ENCODE assay signal across 1 cellular context in the genomic region with DNA sequence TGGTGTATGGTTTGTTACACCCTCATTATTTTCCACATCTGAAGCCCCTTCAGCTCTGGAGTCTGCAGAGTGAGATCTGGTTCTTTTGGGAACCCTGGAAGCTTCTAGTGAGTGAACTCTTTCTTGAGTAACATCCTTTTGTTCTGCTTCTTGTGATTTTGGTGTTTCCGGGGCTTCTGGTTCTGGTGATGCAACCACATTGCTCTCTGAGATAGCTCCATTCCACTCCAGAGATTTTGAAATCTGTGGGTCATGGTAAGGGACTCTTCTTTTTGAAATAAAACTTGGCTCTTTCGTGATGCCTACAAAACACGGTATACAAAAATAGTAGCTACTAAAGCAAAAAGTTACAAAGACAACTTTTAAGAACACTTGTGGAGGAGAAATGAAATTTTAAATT.
TF ChIP-seq lines count a peak whose summit lies in the region.

No MANE protein-coding gene starts in this region.

TF ChIP-seq in K562, 482 proteins besides CTCF, POLR2A, EP300 and RAD21 (continued from another document):
- TF ChIP-seq, protein P1, sequence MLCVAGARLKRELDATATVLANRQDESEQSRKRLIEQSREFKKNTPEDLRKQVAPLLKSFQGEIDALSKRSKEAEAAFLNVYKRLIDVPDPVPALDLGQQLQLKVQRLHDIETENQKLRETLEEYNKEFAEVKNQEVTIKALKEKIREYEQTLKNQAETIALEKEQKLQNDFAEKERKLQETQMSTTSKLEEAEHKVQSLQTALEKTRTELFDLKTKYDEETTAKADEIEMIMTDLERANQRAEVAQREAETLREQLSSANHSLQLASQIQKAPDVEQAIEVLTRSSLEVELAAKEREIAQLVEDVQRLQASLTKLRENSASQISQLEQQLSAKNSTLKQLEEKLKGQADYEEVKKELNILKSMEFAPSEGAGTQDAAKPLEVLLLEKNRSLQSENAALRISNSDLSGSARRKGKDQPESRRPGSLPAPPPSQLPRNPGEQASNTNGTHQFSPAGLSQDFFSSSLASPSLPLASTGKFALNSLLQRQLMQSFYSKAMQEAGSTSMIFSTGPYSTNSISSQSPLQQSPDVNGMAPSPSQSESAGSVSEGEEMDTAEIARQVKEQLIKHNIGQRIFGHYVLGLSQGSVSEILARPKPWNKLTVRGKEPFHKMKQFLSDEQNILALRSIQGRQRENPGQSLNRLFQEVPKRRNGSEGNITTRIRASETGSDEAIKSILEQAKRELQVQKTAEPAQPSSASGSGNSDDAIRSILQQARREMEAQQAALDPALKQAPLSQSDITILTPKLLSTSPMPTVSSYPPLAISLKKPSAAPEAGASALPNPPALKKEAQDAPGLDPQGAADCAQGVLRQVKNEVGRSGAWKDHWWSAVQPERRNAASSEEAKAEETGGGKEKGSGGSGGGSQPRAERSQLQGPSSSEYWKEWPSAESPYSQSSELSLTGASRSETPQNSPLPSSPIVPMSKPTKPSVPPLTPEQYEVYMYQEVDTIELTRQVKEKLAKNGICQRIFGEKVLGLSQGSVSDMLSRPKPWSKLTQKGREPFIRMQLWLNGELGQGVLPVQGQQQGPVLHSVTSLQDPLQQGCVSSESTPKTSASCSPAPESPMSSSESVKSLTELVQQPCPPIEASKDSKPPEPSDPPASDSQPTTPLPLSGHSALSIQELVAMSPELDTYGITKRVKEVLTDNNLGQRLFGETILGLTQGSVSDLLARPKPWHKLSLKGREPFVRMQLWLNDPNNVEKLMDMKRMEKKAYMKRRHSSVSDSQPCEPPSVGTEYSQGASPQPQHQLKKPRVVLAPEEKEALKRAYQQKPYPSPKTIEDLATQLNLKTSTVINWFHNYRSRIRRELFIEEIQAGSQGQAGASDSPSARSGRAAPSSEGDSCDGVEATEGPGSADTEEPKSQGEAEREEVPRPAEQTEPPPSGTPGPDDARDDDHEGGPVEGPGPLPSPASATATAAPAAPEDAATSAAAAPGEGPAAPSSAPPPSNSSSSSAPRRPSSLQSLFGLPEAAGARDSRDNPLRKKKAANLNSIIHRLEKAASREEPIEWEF (CRISPR knock-in tag; IDR thresholded peaks at IDR 0.05): no peak
- TF ChIP-seq CEBPB (tag; IDR thresholded peaks at IDR 0.05) (peak; percentile 21; the same call in 1 of the 2 replicates), HDGF (IDR thresholded peaks at IDR 0.05) (no peak), RBM14 (IDR thresholded peaks at IDR 0.05; ENCODE audit: borderline replicate concordance, insufficient read depth, low read depth, low read length) (no peak), NBN (IDR thresholded peaks at IDR 0.05; ENCODE audit: low read depth) (no peak)
